In the genomic region with DNA sequence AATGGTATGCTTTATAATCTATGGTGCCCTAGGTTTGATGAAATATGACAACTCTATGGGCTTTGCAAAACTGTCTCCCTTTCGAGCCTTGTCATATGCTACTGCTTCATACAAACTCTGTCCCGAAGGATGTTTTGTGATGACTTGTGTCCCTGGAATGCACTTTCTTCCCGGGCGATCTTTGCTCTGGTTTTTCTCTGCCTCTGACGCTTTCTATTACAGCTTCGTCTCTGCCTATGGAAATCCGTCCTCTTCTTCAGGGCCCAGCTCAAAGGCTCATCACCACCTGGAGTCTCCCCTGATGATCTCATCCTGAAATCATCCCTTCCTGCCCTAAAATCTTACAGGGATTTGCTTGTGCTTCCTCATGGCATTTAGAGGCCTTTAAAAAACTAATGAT, we compare ENCODE assay signal across 11 cellular contexts.
DNase-seq lines count a peak whose midpoint lies in the region; ATAC-seq and TF ChIP-seq lines count a peak whose summit lies in the region.
"Had no signal": no experiment of that assay in that cellular context is flagged by ENCODE, and none has a peak within 500 bp of the region (broad histone marks: within the 10 kb centered on the region; RNA-seq: fewer than 3 reads in every experiment).

No MANE protein-coding gene starts in this region.

- TF ChIP-seq CTCF in AG04449 (IDR thresholded peaks at IDR 0.05; ENCODE audit: insufficient read depth, low read length, missing control alignments), result no peak

- no peak for ATAC-seq in activated T-helper 17 cell treated with anti-CD3 and anti-CD28 coated beads, Interleukin-2, amount 50 U/mL, for 72 hours (replicated peaks)
- ATAC-seq: GM12878; stimulated activated naive CD8-positive, alpha-beta T cell treated with anti-CD3 and anti-CD28 coated beads, Interleukin-15, amount 100 ng/mL, for 72 hours had no signal

- H3K27me3 Mint-ChIP-seq in activated T-helper 17 cell treated with anti-CD3 and anti-CD28 coated beads, Interleukin-2, amount 50 U/mL, for 72 hours, result peaks cover 7% of the 10 kb centered on the region

- no peaks in the 10 kb centered on the region for H3K36me3 Mint-ChIP-seq in activated T-helper 17 cell treated with anti-CD3 and anti-CD28 coated beads, Interleukin-2, amount 50 U/mL, for 72 hours (ENCODE audit: low read depth)

- no peak overlapping the region for H3K4me3 ChIP-seq in AG04449 (ENCODE audit: low read depth, low read length)
- H3K4me3 ChIP-seq: GM12878 had no signal

- CTCF ChIA-PET in AG04449 (lab: Yijun Ruan, JAX), result no interaction called here

- H3K4me3 Mint-ChIP-seq in activated T-helper 17 cell treated with anti-CD3 and anti-CD28 coated beads, Interleukin-2, amount 50 U/mL, for 72 hours, result no peak overlapping the region
- H3K4me3 Mint-ChIP-seq: stimulated activated naive CD8-positive, alpha-beta T cell treated with anti-CD3 and anti-CD28 coated beads, Interleukin-15, amount 100 ng/mL, for 72 hours had no signal

- DNase-seq in AG04449 (ENCODE audit: low read depth, low spot score) (peak; percentile 66), HS-5 (ENCODE audit: low read depth) (peak; percentile 77), astrocyte of the hippocampus (ENCODE audit: low read depth, low spot score) (peak; percentile 87), iPS-NIHi7 (ENCODE audit: extremely low spot score) (peak; percentile 69), NCI-H2171 treated with DMSO at 0.1 percent for 48 hours (lab: John Stamatoyannopoulos, UW) (no peak), NK-92 (lab: John Stamatoyannopoulos, UW; ENCODE audit: unreplicated experiment) (no peak), SK-N-DZ (ENCODE audit: low spot score) (no peak)
- DNase-seq: activated gamma-delta T cell; stimulated activated naive CD8-positive, alpha-beta T cell treated with anti-CD3 and anti-CD28 coated beads, Interleukin-15, amount 100 ng/mL, for 72 hours had no signal

- H3K9me3 Mint-ChIP-seq in activated T-helper 17 cell treated with anti-CD3 and anti-CD28 coated beads, Interleukin-2, amount 50 U/mL, for 72 hours, result no peaks in the 10 kb centered on the region
- H3K9me3 Mint-ChIP-seq: stimulated activated naive CD8-positive, alpha-beta T cell treated with anti-CD3 and anti-CD28 coated beads, Interleukin-15, amount 100 ng/mL, for 72 hours had no signal

- no peak overlapping the region for H3K27ac Mint-ChIP-seq in activated T-helper 17 cell treated with anti-CD3 and anti-CD28 coated beads, Interleukin-2, amount 50 U/mL, for 72 hours
- H3K27ac Mint-ChIP-seq: stimulated activated naive CD8-positive, alpha-beta T cell treated with anti-CD3 and anti-CD28 coated beads, Interleukin-15, amount 100 ng/mL, for 72 hours had no signal

- H3K4me1 Mint-ChIP-seq in activated T-helper 17 cell treated with anti-CD3 and anti-CD28 coated beads, Interleukin-2, amount 50 U/mL, for 72 hours, result no peaks in the 10 kb centered on the region

- POLR2A ChIA-PET in AG04449 (lab: Yijun Ruan, JAX), result no interaction called here

Comparison
In these comparisons a context has a peak if more than half of its experiments do, and no peak if none do; other contexts are left out.
1. DNase-seq: peak in AG04449 (single experiment), HS-5 (single experiment), astrocyte of the hippocampus (single experiment) and iPS-NIHi7 (single experiment); none in NCI-H2171 treated with DMSO at 0.1 percent for 48 hours (single experiment), NK-92 (single experiment) and SK-N-DZ (single experiment).